ENCODE assay signal across 8 cellular contexts in the genomic region with DNA sequence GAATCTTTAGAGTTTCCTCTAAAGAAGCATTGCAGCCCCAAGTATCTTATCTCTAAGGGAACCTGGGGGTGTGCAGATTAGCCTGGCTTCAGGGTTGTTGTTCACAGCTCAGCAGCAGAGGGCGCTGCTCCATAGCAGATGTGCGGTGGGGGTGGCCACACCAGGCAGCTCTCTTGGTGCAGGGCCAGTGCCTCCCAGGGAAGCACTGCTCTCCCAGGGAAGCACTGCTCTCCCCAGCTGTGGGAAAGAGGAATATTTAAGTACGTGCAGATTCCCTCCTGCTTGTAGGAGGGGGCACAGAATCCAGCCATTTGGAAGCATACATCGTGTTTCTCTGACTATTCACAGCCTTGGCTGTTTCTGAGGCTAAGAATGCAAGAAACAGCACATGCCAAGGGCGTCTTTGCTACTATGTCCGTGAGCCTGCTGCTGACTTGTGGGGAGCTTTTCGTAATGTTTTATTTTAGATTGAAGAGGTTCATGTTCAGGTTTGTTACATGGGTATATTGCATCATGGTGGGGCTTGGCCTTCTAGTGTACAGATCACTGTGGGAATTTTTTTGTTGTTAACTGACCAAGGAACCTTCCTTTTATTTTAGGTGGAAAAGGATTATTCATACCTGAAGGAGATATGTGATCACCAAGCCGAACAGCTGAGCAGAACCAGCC.
DNase-seq lines count a peak whose midpoint lies in the region; ATAC-seq and TF ChIP-seq lines count a peak whose summit lies in the region.

No MANE protein-coding gene starts in this region.

- H3K4me1 Mint-ChIP-seq in Calu3 (ENCODE audit: low read depth, unreplicated experiment), result peaks cover 11% of the 10 kb centered on the region
- H3K4me1 Mint-ChIP-seq in chondrocyte (ENCODE audit: low read depth), result peaks cover 84% of the 10 kb centered on the region

- peak; percentile 64 for TF ChIP-seq CTCF in Calu3 (IDR thresholded peaks at IDR 0.05; ENCODE audit: unreplicated experiment)
- TF ChIP-seq CTCF in chondrocyte (IDR thresholded peaks at IDR 0.05), result peak; percentile 98

- H3K9me3 Mint-ChIP-seq in Calu3 (ENCODE audit: low read depth, unreplicated experiment) (no peaks in the 10 kb centered on the region), chondrocyte (ENCODE audit: low read depth) (no peaks in the 10 kb centered on the region)

- DNase-seq in Calu3 (peak; percentile 66), NCI-H510A (lab: John Stamatoyannopoulos, UW) (peak; percentile 55), chondrocyte (ENCODE audit: low spot score) (no peak), left kidney (ENCODE audit: low read depth, low spot score) (peak; percentile 89)
- DNase-seq in activated CD4-positive, alpha-beta T cell treated with anti-CD3 and anti-CD28 coated beads for 4 hours, result peak; percentile 68 to 72
- DNase-seq in stimulated activated CD4-positive, alpha-beta T cell treated with anti-CD3 and anti-CD28 coated beads, Interleukin-4, amount 100 ng/mL, for 1 hour, result peak; percentile 82

- intact Hi-C loops in Calu3 (cut with micrococcal nuclease; ENCODE audit: unreplicated experiment), result no loop called here

- peak; percentile 55 for ATAC-seq in HG02623 (IDR thresholded peaks at IDR 0.05; ENCODE audit: unreplicated experiment)
- ATAC-seq in HG02870 (IDR thresholded peaks at IDR 0.05; ENCODE audit: unreplicated experiment), result no peak

- no peaks in the 10 kb centered on the region for H3K36me3 Mint-ChIP-seq in Calu3 (ENCODE audit: insufficient read depth, unreplicated experiment)
- H3K36me3 Mint-ChIP-seq in chondrocyte (ENCODE audit: low read depth), result peaks cover 24% of the 10 kb centered on the region

- H3K27ac Mint-ChIP-seq in Calu3 (ENCODE audit: unreplicated experiment) (no peak overlapping the region), chondrocyte (ENCODE audit: unreplicated experiment) (peak overlapping the region; percentile 88)

- no peaks in the 10 kb centered on the region for H3K27me3 Mint-ChIP-seq in Calu3 (ENCODE audit: unreplicated experiment)
- H3K27me3 Mint-ChIP-seq in chondrocyte (ENCODE audit: low read depth), result no peaks in the 10 kb centered on the region

- CTCF ChIA-PET in Calu3 (lab: Charles Lee), result interaction anchor here (1.5 to 2.8 kb wide), 2 partner anchors 105 to 234 kb away, joined by 7 to 8 read pairs; no protein-coding TSS in a partner anchor

- no peak overlapping the region for H3K4me3 Mint-ChIP-seq in Calu3 (ENCODE audit: low read depth, unreplicated experiment)
- peak overlapping the region; percentile 28 for H3K4me3 Mint-ChIP-seq in chondrocyte (ENCODE audit: unreplicated experiment)

- BruUV-seq in Calu3 (replicated peaks; lab: Mats Ljungman, UMichigan), result no TSS peak
